17 cellular contexts compared by ENCODE assay signal in the genomic region with DNA sequence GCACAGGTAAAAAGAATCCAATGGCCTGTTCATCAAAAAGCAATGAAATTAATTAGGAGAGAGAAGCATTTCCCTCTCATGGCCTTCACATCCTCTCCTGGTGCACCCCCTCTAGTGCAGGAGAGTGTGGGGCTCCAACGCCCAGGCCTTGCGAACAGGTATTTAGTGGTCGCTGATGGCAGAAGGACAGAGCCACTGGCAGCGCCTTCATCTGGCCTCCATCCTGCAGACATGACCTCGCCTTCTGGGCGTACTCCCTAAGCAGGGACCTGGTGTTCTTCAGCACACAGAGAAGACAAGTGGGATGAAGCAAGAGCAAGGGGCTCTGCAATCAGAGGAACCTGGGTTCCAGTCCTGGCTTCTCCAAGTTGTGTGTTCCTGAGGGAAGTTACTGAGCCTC.
DNase-seq lines count a peak whose midpoint lies in the region; ATAC-seq, FAIRE-seq and TF ChIP-seq lines count a peak whose summit lies in the region.
"Had no signal": no experiment of that assay in that cellular context is flagged by ENCODE, and none has a peak within 500 bp of the region (broad histone marks: within the 10 kb centered on the region; RNA-seq: fewer than 3 reads in every experiment).

No MANE protein-coding gene starts in this region.

- CTCF ChIA-PET in activated CD4-positive, alpha-beta T cell treated with anti-CD3 and anti-CD28 coated beads, Interleukin-2, amount 10 ng/mL, durations not matched to agents 7 days and 5 days (lab: Charles Lee) = interaction anchor here (1.7 to 2.0 kb wide), 3 partner anchors 10 to 128 kb away, joined by 4 to 6 read pairs (median 5); no protein-coding TSS in a partner anchor

- intact Hi-C loops in activated T-helper 2 cell treated with anti-CD3 and anti-CD28 coated beads, Interferon-gamma antibody, Interleukin-2, Interleukin-4, amounts not matched to agents 10 μg/mL and 5 μg/mL and 100 μg/mL, durations not matched to agents 14 hours and 24 hours and 36 hours (cut with micrococcal nuclease) = loop anchor here (10.0 kb wide), 2 partner anchors 284 to 564 kb away; no protein-coding TSS in a partner anchor

- no peak for DNase-seq in activated CD4-positive, alpha-beta T cell treated with anti-CD3 and anti-CD28 coated beads, Interleukin-2, amount 10 ng/mL, durations not matched to agents 7 days and 5 days
- no peak for DNase-seq in activated CD4-positive, alpha-beta T cell treated with anti-CD3 and anti-CD28 coated beads, Interleukin-2, amount 50 U/mL, for 48 hours
- DNase-seq in GM19239 (ENCODE audit: insufficient read length, low spot score) (no peak), NCI-H1436 (lab: John Stamatoyannopoulos, UW) (no peak), midbrain (lab: John Stamatoyannopoulos, UW) (no peak)
- no peak for DNase-seq in activated T-helper 2 cell treated with anti-CD3 and anti-CD28 coated beads, Interferon-gamma antibody, Interleukin-2, Interleukin-4, amounts not matched to agents 10 μg/mL and 5 μg/mL and 100 μg/mL, durations not matched to agents 14 hours and 24 hours and 36 hours (ENCODE audit: low spot score)
- DNase-seq: ACHN, hippocampal formation, kidney glomerular epithelial cell, mesendoderm, MV-4-11, NCI-H2029, retina, WERI-Rb-1 had no signal

- H3K4me1 Mint-ChIP-seq in activated CD4-positive, alpha-beta T cell treated with anti-CD3 and anti-CD28 coated beads, Interleukin-2, amount 10 ng/mL, durations not matched to agents 7 days and 5 days = peaks cover 95% of the 10 kb centered on the region
- H3K4me1 Mint-ChIP-seq in activated T-helper 2 cell treated with anti-CD3 and anti-CD28 coated beads, Interferon-gamma antibody, Interleukin-2, Interleukin-4, amounts not matched to agents 10 μg/mL and 5 μg/mL and 100 μg/mL, durations not matched to agents 14 hours and 24 hours and 36 hours (ENCODE audit: low read depth) = peaks cover 88% of the 10 kb centered on the region
- peaks cover 18% of the 10 kb centered on the region for H3K4me1 Mint-ChIP-seq in nephron

- H3K36me3 Mint-ChIP-seq in activated CD4-positive, alpha-beta T cell treated with anti-CD3 and anti-CD28 coated beads, Interleukin-2, amount 10 ng/mL, durations not matched to agents 7 days and 5 days (ENCODE audit: low read depth) = peaks cover 78% of the 10 kb centered on the region
- H3K36me3 Mint-ChIP-seq in activated T-helper 2 cell treated with anti-CD3 and anti-CD28 coated beads, Interferon-gamma antibody, Interleukin-2, Interleukin-4, amounts not matched to agents 10 μg/mL and 5 μg/mL and 100 μg/mL, durations not matched to agents 14 hours and 24 hours and 36 hours (ENCODE audit: low read depth) = peaks cover 85% of the 10 kb centered on the region
- no peaks in the 10 kb centered on the region for H3K36me3 Mint-ChIP-seq in nephron (ENCODE audit: low read depth)

- peaks cover 5% of the 10 kb centered on the region for H3K9me3 Mint-ChIP-seq in activated CD4-positive, alpha-beta T cell treated with anti-CD3 and anti-CD28 coated beads, Interleukin-2, amount 10 ng/mL, durations not matched to agents 7 days and 5 days
- H3K9me3 Mint-ChIP-seq in activated T-helper 2 cell treated with anti-CD3 and anti-CD28 coated beads, Interferon-gamma antibody, Interleukin-2, Interleukin-4, amounts not matched to agents 10 μg/mL and 5 μg/mL and 100 μg/mL, durations not matched to agents 14 hours and 24 hours and 36 hours = peaks cover 5% of the 10 kb centered on the region
- no peaks in the 10 kb centered on the region for H3K9me3 Mint-ChIP-seq in nephron

- TF ChIP-seq CTCF in nephron (IDR thresholded peaks at IDR 0.05; ENCODE audit: unreplicated experiment in 3 of 3) = no peak

- peak; percentile 56 for FAIRE-seq in GM19239 (lab: Jason Lieb, UNC)

- peak overlapping the region; percentile 90 for H3K27ac Mint-ChIP-seq in activated CD4-positive, alpha-beta T cell treated with anti-CD3 and anti-CD28 coated beads, Interleukin-2, amount 10 ng/mL, durations not matched to agents 7 days and 5 days
- peak overlapping the region; percentile 90 for H3K27ac Mint-ChIP-seq in activated T-helper 2 cell treated with anti-CD3 and anti-CD28 coated beads, Interferon-gamma antibody, Interleukin-2, Interleukin-4, amounts not matched to agents 10 μg/mL and 5 μg/mL and 100 μg/mL, durations not matched to agents 14 hours and 24 hours and 36 hours
- peak overlapping the region in 2 of 3 experiments; percentile 26 to 56 for H3K27ac Mint-ChIP-seq in nephron

- H3K4me3 Mint-ChIP-seq in activated CD4-positive, alpha-beta T cell treated with anti-CD3 and anti-CD28 coated beads, Interleukin-2, amount 10 ng/mL, durations not matched to agents 7 days and 5 days = peak overlapping the region; percentile 52
- H3K4me3 Mint-ChIP-seq in activated T-helper 2 cell treated with anti-CD3 and anti-CD28 coated beads, Interferon-gamma antibody, Interleukin-2, Interleukin-4, amounts not matched to agents 10 μg/mL and 5 μg/mL and 100 μg/mL, durations not matched to agents 14 hours and 24 hours and 36 hours (ENCODE audit: low read depth) = peak overlapping the region; percentile 81
- H3K4me3 Mint-ChIP-seq in nephron = no peak overlapping the region

- POLR2A ChIA-PET in activated CD4-positive, alpha-beta T cell treated with anti-CD3 and anti-CD28 coated beads, Interleukin-2, amount 10 ng/mL, durations not matched to agents 7 days and 5 days (lab: Charles Lee) = no interaction called here

- no peaks in the 10 kb centered on the region for H3K27me3 Mint-ChIP-seq in activated CD4-positive, alpha-beta T cell treated with anti-CD3 and anti-CD28 coated beads, Interleukin-2, amount 10 ng/mL, durations not matched to agents 7 days and 5 days
- H3K27me3 Mint-ChIP-seq in activated T-helper 2 cell treated with anti-CD3 and anti-CD28 coated beads, Interferon-gamma antibody, Interleukin-2, Interleukin-4, amounts not matched to agents 10 μg/mL and 5 μg/mL and 100 μg/mL, durations not matched to agents 14 hours and 24 hours and 36 hours (ENCODE audit: low read depth) = no peaks in the 10 kb centered on the region
- no peaks in the 10 kb centered on the region for H3K27me3 Mint-ChIP-seq in nephron (ENCODE audit: low read depth)

- no peak for ATAC-seq in HG03039 (IDR thresholded peaks at IDR 0.05; ENCODE audit: unreplicated experiment)
- ATAC-seq: Right ventricle myocardium inferior had no signal

Comparison
In these comparisons a context has a peak if more than half of its experiments do, and no peak if none do; other contexts are left out.
1. H3K4me3 Mint-ChIP-seq: peak in activated CD4-positive, alpha-beta T cell treated with anti-CD3 and anti-CD28 coated beads, Interleukin-2, amount 10 ng/mL, durations not matched to agents 7 days and 5 days (single experiment) and activated T-helper 2 cell treated with anti-CD3 and anti-CD28 coated beads, Interferon-gamma antibody, Interleukin-2, Interleukin-4, amounts not matched to agents 10 μg/mL and 5 μg/mL and 100 μg/mL, durations not matched to agents 14 hours and 24 hours and 36 hours (single experiment); none in nephron (0 of 3).
2. Peak in every context shown above with its lines, with median percentiles within 50 percentile points of each other: H3K27ac Mint-ChIP-seq.